In the genomic region with DNA sequence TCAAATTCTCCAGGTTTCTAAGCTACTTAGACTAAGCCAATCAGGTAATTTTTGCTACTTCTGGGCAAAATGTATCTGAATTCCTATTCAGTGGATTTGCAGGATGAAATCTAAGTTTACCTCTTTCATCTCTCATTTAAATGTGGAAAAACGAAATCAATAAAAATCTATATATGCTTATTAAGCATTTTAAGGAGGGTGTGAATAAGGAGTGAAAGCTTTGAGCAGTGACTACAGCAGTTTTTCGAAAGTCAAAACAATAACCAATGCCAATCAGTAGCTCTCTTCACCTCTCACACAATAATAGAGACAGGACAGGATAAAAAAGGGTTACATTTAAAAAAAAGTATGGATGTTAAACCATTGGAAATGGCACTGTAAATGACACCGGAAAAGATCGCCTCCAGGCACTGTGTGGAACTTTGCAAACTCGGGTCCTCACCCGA, we compare ENCODE assay signal across 8 cellular contexts. TPM values are rescaled to one million over a fixed set of nuclear protein-coding genes. Genes with fewer than 3 reads are reported as not detected.
DNase-seq lines count a peak whose midpoint lies in the region; ATAC-seq lines count a peak whose summit lies in the region.

No MANE protein-coding gene starts in this region.

- no peak overlapping the region for H3K23ac ChIP-seq in mesenchymal stem cell (ENCODE audit: low read length in 2 of 2)

- H2BK5ac ChIP-seq in mesenchymal stem cell (ENCODE audit: low read depth, low read length, poor library complexity, severe bottlenecking), result no peak overlapping the region

- no peak overlapping the region for H3K4ac ChIP-seq in mesenchymal stem cell (ENCODE audit: low read depth in 1 of 2, low read length in 2 of 2)

- in situ Hi-C loops in G401 (cut with HindIII; ENCODE audit: low sequenced_read_pairs), result no loop called here

- no peak overlapping the region for H3K18ac ChIP-seq in mesenchymal stem cell (ENCODE audit: low read depth in 1 of 2, low read length in 2 of 2)

- peaks cover 6% of the 10 kb centered on the region for H3K79me1 ChIP-seq in mesenchymal stem cell (replicated peaks; ENCODE audit: low read length, poor library complexity, severe bottlenecking)

- H2BK15ac ChIP-seq in mesenchymal stem cell (ENCODE audit: low read depth, poor library complexity, severe bottlenecking), result no peak overlapping the region

- WGBS in mesenchymal stem cell, result 0% methylated on average over 5 of the region's 6 CpGs

- H3K4me1 ChIP-seq in adipocyte (ENCODE audit: control insufficient read depth, insufficient read depth, low read length) (peaks cover 16% of the 10 kb centered on the region), mesenchymal stem cell (ENCODE audit: control insufficient read depth, insufficient read depth, low read depth, low read length) (no peaks in the 10 kb centered on the region)

- H3K4me3 ChIP-seq in adipocyte (ENCODE audit: low read length) (peak overlapping the region; percentile 96), mesenchymal stem cell (ENCODE audit: insufficient read depth in 1 of 2, low read depth in 1 of 2, low read length in 2 of 2) (peak overlapping the region in 1 of 2 experiments; percentile 95)

- no peak overlapping the region for H2BK120ac ChIP-seq in mesenchymal stem cell (ENCODE audit: low read depth, low read length)

- H3K9me3 ChIP-seq in adipocyte (ENCODE audit: control insufficient read depth, low read length) (no peaks in the 10 kb centered on the region), mesenchymal stem cell (ENCODE audit: control insufficient read depth, low read length) (no peaks in the 10 kb centered on the region)

- no peak overlapping the region for H3K14ac ChIP-seq in mesenchymal stem cell (ENCODE audit: low read length in 2 of 2)

- no peak overlapping the region for H2AK5ac ChIP-seq in mesenchymal stem cell (ENCODE audit: low read length, severe bottlenecking)

- peak overlapping the region; percentile 33 for H3K4me2 ChIP-seq in mesenchymal stem cell (ENCODE audit: low read length, poor library complexity, severe bottlenecking)

- H3K36me3 ChIP-seq in adipocyte (ENCODE audit: control insufficient read depth, insufficient read depth, low read length, severe bottlenecking), result no peaks in the 10 kb centered on the region
- H3K36me3 ChIP-seq in mesenchymal stem cell (ENCODE audit: control insufficient read depth in 1 of 2, insufficient read depth in 2 of 2, low read depth in 1 of 2, low read length in 2 of 2), result no peaks in the 10 kb centered on the region

- no peaks in the 10 kb centered on the region for H3K27me3 ChIP-seq in adipocyte (replicated peaks; ENCODE audit: control insufficient read depth, insufficient read depth, low read length)
- no peaks in the 10 kb centered on the region for H3K27me3 ChIP-seq in mesenchymal stem cell (ENCODE audit: control insufficient read depth in 1 of 2, insufficient read depth in 1 of 2, low read length in 2 of 2)

- no peak overlapping the region for H4K8ac ChIP-seq in mesenchymal stem cell (ENCODE audit: low read length)

- no peak overlapping the region for H4K91ac ChIP-seq in mesenchymal stem cell (ENCODE audit: low read length)

- H3K9ac ChIP-seq in adipocyte (ENCODE audit: low read length) (peak overlapping the region; percentile 92), mesenchymal stem cell (ENCODE audit: low read length) (peak overlapping the region; percentile 89)

- H3K27ac ChIP-seq in mesenchymal stem cell (ENCODE audit: low read length, poor library complexity, severe bottlenecking), result no peak overlapping the region

- H2BK12ac ChIP-seq in mesenchymal stem cell (ENCODE audit: low read length in 2 of 2), result no peak overlapping the region

- no peak overlapping the region for H2AFZ ChIP-seq in mesenchymal stem cell (ENCODE audit: low read depth, low read length)

- DNase-seq in adipocyte (ENCODE audit: low read depth) (no peak), mesenchymal stem cell (no peak), NCI-H2081 (lab: John Stamatoyannopoulos, UW) (no peak), G401 (ENCODE audit: low spot score) (no peak)
- no peak for DNase-seq in stimulated activated CD4-positive, alpha-beta T cell treated with anti-CD3 and anti-CD28 coated beads, Interleukin-2, amount 100 ng/mL, for 48 hours

- peak; percentile 19 for ATAC-seq in GM18858 (IDR thresholded peaks at IDR 0.05; ENCODE audit: unreplicated experiment)
- ATAC-seq in HG03039 (IDR thresholded peaks at IDR 0.05; ENCODE audit: unreplicated experiment), result peak; percentile 4
- ATAC-seq in GM21737 (IDR thresholded peaks at IDR 0.05; ENCODE audit: unreplicated experiment), result no peak

RNA-seq across cellular contexts. Expression of gene BCKDHB, which starts 0.5 kb away (rescaled TPM):
- 13.8 TPM for polyA plus RNA-seq in mesenchymal stem cell (2013, experiment 1 of 2)
- 13.5 TPM for polyA plus RNA-seq in mesenchymal stem cell (2013, experiment 2 of 2)
- 33.2 and 46.5 TPM in 2 replicates for total RNA-seq in G401 (2014; rRNA removed; shearing (Covaris generic))
